2 cellular contexts compared by ENCODE assay signal in the genomic region with DNA sequence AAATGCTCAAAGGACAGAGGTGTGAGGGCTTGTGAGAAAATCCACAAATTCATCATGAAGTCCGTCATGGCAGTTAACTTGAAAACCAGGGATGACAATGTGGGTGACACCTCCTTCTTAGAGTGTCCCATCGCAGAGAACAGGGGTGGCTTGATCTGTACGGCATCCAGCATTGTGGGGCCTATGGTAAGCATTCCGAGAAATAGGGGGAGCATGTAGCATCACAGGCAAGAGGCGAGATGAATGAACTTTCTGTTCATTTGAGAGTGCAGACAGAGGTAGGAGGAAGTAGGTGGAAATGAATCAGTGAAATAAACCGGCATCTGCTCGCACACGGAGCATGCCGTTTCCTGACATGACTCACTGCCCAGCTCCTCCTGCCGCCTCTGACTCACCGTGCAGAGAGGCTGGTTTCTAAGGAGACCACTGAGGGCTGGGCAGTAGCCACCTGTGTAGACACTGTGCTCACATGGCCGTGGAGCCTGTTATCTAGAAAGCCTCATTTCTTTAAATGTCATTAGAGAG.
A peak's percentile ranks its signal among the peaks of the same experiment; 100 is the strongest.
TF ChIP-seq lines count a peak whose summit lies in the region.

No MANE protein-coding gene starts in this region.

TF ChIP-seq in A549, 52 proteins besides CTCF, POLR2A, EP300 and RAD21 (continued from another document and continues in another):
- TF ChIP-seq, protein P1, sequence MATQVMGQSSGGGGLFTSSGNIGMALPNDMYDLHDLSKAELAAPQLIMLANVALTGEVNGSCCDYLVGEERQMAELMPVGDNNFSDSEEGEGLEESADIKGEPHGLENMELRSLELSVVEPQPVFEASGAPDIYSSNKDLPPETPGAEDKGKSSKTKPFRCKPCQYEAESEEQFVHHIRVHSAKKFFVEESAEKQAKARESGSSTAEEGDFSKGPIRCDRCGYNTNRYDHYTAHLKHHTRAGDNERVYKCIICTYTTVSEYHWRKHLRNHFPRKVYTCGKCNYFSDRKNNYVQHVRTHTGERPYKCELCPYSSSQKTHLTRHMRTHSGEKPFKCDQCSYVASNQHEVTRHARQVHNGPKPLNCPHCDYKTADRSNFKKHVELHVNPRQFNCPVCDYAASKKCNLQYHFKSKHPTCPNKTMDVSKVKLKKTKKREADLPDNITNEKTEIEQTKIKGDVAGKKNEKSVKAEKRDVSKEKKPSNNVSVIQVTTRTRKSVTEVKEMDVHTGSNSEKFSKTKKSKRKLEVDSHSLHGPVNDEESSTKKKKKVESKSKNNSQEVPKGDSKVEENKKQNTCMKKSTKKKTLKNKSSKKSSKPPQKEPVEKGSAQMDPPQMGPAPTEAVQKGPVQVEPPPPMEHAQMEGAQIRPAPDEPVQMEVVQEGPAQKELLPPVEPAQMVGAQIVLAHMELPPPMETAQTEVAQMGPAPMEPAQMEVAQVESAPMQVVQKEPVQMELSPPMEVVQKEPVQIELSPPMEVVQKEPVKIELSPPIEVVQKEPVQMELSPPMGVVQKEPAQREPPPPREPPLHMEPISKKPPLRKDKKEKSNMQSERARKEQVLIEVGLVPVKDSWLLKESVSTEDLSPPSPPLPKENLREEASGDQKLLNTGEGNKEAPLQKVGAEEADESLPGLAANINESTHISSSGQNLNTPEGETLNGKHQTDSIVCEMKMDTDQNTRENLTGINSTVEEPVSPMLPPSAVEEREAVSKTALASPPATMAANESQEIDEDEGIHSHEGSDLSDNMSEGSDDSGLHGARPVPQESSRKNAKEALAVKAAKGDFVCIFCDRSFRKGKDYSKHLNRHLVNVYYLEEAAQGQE (IDR thresholded peaks at IDR 0.05) = no peak
- TF ChIP-seq NR3C1 (IDR thresholded peaks at IDR 0.05) (no peak), SMC3 (IDR thresholded peaks at IDR 0.05) (no peak; the same call in 2 of the 3 replicates), ESRRA (IDR thresholded peaks at IDR 0.05; ENCODE audit: borderline replicate concordance, low read length) (no peak), CBX8 (IDR thresholded peaks at IDR 0.05) (no peak), KDM5A (IDR thresholded peaks at IDR 0.05) (no peak), PHF8 (IDR thresholded peaks at IDR 0.05; ENCODE audit: borderline replicate concordance, low read depth) (no peak), HOXB13 (CRISPR knock-in tag; IDR thresholded peaks at IDR 0.05; ENCODE audit: low read depth) (no peak), HEYL (CRISPR knock-in tag; IDR thresholded peaks at IDR 0.05) (no peak), RCOR1 (IDR thresholded peaks at IDR 0.05; ENCODE audit: low read depth, low read length) (no peak), MAFK (IDR thresholded peaks at IDR 0.05; ENCODE audit: partially characterized antibody) (no peak), HOXB5 (CRISPR knock-in tag; IDR thresholded peaks at IDR 0.05) (no peak; the same call in 1 of the 2 replicates), EHMT2 (IDR thresholded peaks at IDR 0.05; ENCODE audit: low read depth) (no peak), FOSB (CRISPR knock-in tag; IDR thresholded peaks at IDR 0.05) (peak; percentile 1; the same call in 1 of the 2 replicates), JUN (IDR thresholded peaks at IDR 0.05) (peak; percentile 47 to 74; a peak in 3 of 5 replicates), MAZ (IDR thresholded peaks at IDR 0.05; ENCODE audit: borderline replicate concordance, low read depth, low read length) (no peak), TFCP2L1 (CRISPR knock-in tag; IDR thresholded peaks at IDR 0.05) (no peak), TP53 (CRISPR knock-in tag; IDR thresholded peaks at IDR 0.05) (no peak), RFX5 (IDR thresholded peaks at IDR 0.05) (0 out of 2 replicates have a peak, but pooled peaks have one; percentile 31), FOSL2 (IDR thresholded peaks at IDR 0.05) (peak; percentile 93), FOSL2 (CRISPR knock-in tag; IDR thresholded peaks at IDR 0.05) (peak; percentile 99), SREBF2 (IDR thresholded peaks at IDR 0.05) (no peak), GATA3 (IDR thresholded peaks at IDR 0.05; ENCODE audit: borderline replicate concordance) (peak; percentile 68), ZNF302 (CRISPR knock-in tag; IDR thresholded peaks at IDR 0.05) (peak; percentile 20; the same call in 1 of the 2 replicates)
- TF ChIP-seq, protein P2, sequence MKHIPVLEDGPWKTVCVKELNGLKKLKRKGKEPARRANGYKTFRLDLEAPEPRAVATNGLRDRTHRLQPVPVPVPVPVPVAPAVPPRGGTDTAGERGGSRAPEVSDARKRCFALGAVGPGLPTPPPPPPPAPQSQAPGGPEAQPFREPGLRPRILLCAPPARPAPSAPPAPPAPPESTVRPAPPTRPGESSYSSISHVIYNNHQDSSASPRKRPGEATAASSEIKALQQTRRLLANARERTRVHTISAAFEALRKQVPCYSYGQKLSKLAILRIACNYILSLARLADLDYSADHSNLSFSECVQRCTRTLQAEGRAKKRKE (CRISPR knock-in tag; IDR thresholded peaks at IDR 0.05; ENCODE audit: low read depth) = peak; percentile 82; the same call in 1 of the 2 replicates
- TF ChIP-seq, protein P3, sequence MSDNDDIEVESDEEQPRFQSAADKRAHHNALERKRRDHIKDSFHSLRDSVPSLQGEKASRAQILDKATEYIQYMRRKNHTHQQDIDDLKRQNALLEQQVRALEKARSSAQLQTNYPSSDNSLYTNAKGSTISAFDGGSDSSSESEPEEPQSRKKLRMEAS (IDR thresholded peaks at IDR 0.05) = peak; percentile 88
- TF ChIP-seq, protein P4, sequence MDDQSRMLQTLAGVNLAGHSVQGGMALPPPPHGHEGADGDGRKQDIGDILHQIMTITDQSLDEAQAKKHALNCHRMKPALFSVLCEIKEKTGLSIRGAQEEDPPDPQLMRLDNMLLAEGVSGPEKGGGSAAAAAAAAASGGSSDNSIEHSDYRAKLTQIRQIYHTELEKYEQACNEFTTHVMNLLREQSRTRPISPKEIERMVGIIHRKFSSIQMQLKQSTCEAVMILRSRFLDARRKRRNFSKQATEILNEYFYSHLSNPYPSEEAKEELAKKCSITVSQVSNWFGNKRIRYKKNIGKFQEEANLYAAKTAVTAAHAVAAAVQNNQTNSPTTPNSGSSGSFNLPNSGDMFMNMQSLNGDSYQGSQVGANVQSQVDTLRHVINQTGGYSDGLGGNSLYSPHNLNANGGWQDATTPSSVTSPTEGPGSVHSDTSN (IDR thresholded peaks at IDR 0.05) = no peak
- TF ChIP-seq, protein P5, sequence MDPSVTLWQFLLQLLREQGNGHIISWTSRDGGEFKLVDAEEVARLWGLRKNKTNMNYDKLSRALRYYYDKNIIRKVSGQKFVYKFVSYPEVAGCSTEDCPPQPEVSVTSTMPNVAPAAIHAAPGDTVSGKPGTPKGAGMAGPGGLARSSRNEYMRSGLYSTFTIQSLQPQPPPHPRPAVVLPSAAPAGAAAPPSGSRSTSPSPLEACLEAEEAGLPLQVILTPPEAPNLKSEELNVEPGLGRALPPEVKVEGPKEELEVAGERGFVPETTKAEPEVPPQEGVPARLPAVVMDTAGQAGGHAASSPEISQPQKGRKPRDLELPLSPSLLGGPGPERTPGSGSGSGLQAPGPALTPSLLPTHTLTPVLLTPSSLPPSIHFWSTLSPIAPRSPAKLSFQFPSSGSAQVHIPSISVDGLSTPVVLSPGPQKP (IDR thresholded peaks at IDR 0.05; ENCODE audit: low read depth, low read length) = no peak
- TF ChIP-seq, protein P6, sequence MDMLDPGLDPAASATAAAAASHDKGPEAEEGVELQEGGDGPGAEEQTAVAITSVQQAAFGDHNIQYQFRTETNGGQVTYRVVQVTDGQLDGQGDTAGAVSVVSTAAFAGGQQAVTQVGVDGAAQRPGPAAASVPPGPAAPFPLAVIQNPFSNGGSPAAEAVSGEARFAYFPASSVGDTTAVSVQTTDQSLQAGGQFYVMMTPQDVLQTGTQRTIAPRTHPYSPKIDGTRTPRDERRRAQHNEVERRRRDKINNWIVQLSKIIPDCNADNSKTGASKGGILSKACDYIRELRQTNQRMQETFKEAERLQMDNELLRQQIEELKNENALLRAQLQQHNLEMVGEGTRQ (IDR thresholded peaks at IDR 0.05) = no peak

TF ChIP-seq in endothelial cell of umbilical vein, 7 proteins besides CTCF, POLR2A, EP300 and RAD21 (continued from another document):
- peak; percentile 100 for TF ChIP-seq JUN (IDR thresholded peaks at IDR 0.05; ENCODE audit: borderline replicate concordance, insufficient read depth, insufficient read length, low read depth)
- TF ChIP-seq POLR2AphosphoS5 (IDR thresholded peaks at IDR 0.05; ENCODE audit: insufficient read depth, low read depth, low read length) = peak; percentile 95
